15 cellular contexts compared by ENCODE assay signal in the genomic region with DNA sequence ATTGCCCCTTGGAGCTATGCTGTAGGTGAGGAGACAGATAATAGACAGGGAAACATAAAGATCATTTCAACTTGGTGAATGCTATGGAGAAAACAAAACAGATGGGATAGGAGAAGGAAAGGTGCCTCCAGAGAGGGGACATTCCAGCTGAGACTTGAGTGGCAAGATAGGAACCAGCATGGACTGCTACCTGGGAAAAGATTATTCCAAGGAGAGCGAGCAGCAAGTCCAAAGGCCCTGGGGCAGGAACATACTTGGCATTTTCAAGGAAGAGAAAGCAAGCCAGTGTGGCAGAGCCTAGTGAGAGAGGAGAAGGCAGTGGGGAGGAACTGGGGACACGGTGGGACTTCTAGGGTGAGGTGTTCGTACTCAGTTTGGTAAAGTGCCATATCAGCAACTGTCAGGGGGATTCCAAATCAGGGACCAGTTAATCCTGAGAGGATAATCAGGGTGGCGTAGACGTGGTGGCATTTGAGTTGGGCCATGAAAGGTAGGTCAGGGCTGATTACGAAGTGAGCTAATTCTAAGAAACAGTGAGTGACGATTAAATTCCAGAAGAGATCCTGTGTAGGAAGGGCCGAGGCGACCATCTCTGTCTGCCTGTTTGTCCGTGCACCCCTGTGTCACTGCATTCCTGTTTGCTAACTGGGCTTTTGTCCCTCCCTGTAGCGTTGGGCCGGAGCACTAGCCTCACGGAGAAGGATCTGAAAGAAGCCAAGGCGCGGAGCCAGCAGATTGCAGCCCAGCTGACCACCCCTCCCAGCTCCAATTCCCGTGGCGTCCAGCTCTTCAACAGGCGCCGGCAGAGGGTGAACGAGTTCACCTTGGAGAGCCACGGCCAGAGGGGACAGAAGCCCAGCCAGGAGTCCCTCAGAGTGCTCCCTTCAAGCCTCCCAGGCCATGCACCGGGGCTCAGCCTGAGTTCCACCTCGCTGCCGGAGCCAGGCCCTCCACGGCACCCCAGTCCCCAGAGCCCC. TPM values are rescaled to one million over a fixed set of nuclear protein-coding genes. Genes with fewer than 3 reads are reported as not detected.
DNase-seq lines count a peak whose midpoint lies in the region; ATAC-seq, FAIRE-seq and TF ChIP-seq lines count a peak whose summit lies in the region.
"Had no signal": no experiment of that assay in that cellular context is flagged by ENCODE, and none has a peak within 500 bp of the region (broad histone marks: within the 10 kb centered on the region; RNA-seq: fewer than 3 reads in every experiment).

No MANE protein-coding gene starts in this region.

- ATAC-seq in left ventricle myocardium superior (peak; percentile 61), upper lobe of left lung (ENCODE audit: low FRiP score in 2 of 2) (peak; percentile 37 to 59), GM19452 (IDR thresholded peaks at IDR 0.05; ENCODE audit: unreplicated experiment) (no peak), omental fat pad (ENCODE audit: low FRiP score) (no peak)
- ATAC-seq: activated CD8-positive, alpha-beta T cell treated with anti-CD3 and anti-CD28 coated beads for 36 hours; GM12878 had no signal

- no peaks in the 10 kb centered on the region for H4K20me1 ChIP-seq in osteoblast (ENCODE audit: insufficient read depth, low read length)

- TF ChIP-seq POLR2A in upper lobe of left lung (IDR thresholded peaks at IDR 0.05), result no peak

- H3K36me3 ChIP-seq in bronchial epithelial cell (ENCODE audit: control insufficient read depth, insufficient read depth, low read length), result peaks cover 27% of the 10 kb centered on the region
- H3K36me3 ChIP-seq in osteoblast (ENCODE audit: insufficient read depth, low read length), result peaks cover 26% of the 10 kb centered on the region
- peaks cover 0 to 45% (median 33%) of the 10 kb centered on the region in 4 donors for H3K36me3 ChIP-seq in upper lobe of left lung
- peaks cover 7% of the 10 kb centered on the region; the same call in 1 of the 2 replicates for H3K36me3 ChIP-seq in SJCRH30

- DNase-seq in bronchial epithelial cell (ENCODE audit: low read depth) (no peak), left ventricle myocardium superior (peak; percentile 92), osteoblast (ENCODE audit: insufficient read length, low spot score, missing footprints) (peak; percentile 63), upper lobe of left lung (peak in 1 of 2 donors; percentile 66), SJCRH30 (no peak), omental fat pad (ENCODE audit: low spot score) (no peak), NCI-H1930 (lab: John Stamatoyannopoulos, UW) (no peak)
- DNase-seq: activated CD8-positive, alpha-beta T cell treated with anti-CD3 and anti-CD28 coated beads for 36 hours; activated gamma-delta T cell treated with Interleukin-2 at 50 U/mL for 16 hours; MV-4-11; NCI-H2171 treated with DMSO at 0.1 percent for 48 hours had no signal

- peak; percentile 23 for FAIRE-seq in bronchial epithelial cell (lab: Jason Lieb, UNC)
- FAIRE-seq: GM12878 had no signal

- no peak overlapping the region for H3K4me2 ChIP-seq in osteoblast (ENCODE audit: insufficient read depth, low read length)
- H3K4me2 ChIP-seq: hepatocyte had no signal

- TF ChIP-seq CTCF in bronchial epithelial cell (IDR thresholded peaks at IDR 0.05; ENCODE audit: insufficient read depth, low read length, severe bottlenecking) (no peak), osteoblast (IDR thresholded peaks at IDR 0.05; ENCODE audit: extremely low read depth, low read depth, low read length) (no peak), upper lobe of left lung (IDR thresholded peaks at IDR 0.05) (no peak), omental fat pad (IDR thresholded peaks at IDR 0.05) (no peak)

- TF ChIP-seq EP300 in upper lobe of left lung (IDR thresholded peaks at IDR 0.05), result no peak

- H3K27me3 ChIP-seq in bronchial epithelial cell (ENCODE audit: control insufficient read depth, insufficient read depth, low read length), result no peaks in the 10 kb centered on the region
- H3K27me3 ChIP-seq in osteoblast (ENCODE audit: insufficient read depth, low read length), result no peaks in the 10 kb centered on the region
- H3K27me3 ChIP-seq in upper lobe of left lung, result no peaks in the 10 kb centered on the region
- H3K27me3 ChIP-seq in SJCRH30, result no peaks in the 10 kb centered on the region
- H3K27me3 ChIP-seq: hepatocyte had no signal

- intact Hi-C loops in left ventricle myocardium superior (cut with micrococcal nuclease), result no loop called here

- H2AFZ ChIP-seq in osteoblast (ENCODE audit: low read length), result no peak overlapping the region
- H2AFZ ChIP-seq: hepatocyte had no signal

- H3K4me3 ChIP-seq in bronchial epithelial cell (ENCODE audit: low read depth, low read length) (no peak overlapping the region), osteoblast (ENCODE audit: insufficient read depth, low read length) (no peak overlapping the region), upper lobe of left lung (no peak overlapping the region), SJCRH30 (no peak overlapping the region)
- H3K4me3 ChIP-seq: GM12878, hepatocyte had no signal

- peaks cover 12% of the 10 kb centered on the region for H3K79me2 ChIP-seq in osteoblast (ENCODE audit: insufficient read depth, low read length)

- WGBS in upper lobe of left lung, 2 donors, result 70 to 73% methylated on average over 18 to 21 of the region's 25 CpGs

- H3K27ac ChIP-seq in osteoblast (ENCODE audit: low read depth, low read length) (no peak overlapping the region), upper lobe of left lung (peak overlapping the region; percentile 46 to 67 (median 58)), SJCRH30 (no peak overlapping the region)
- H3K27ac ChIP-seq: hepatocyte had no signal

- no peaks in the 10 kb centered on the region for H3K9me3 ChIP-seq in osteoblast (ENCODE audit: low read depth, low read length)
- no peaks in the 10 kb centered on the region for H3K9me3 ChIP-seq in upper lobe of left lung
- H3K9me3 ChIP-seq in SJCRH30 (replicated peaks), result no peaks in the 10 kb centered on the region

- H3K4me1 ChIP-seq in osteoblast (ENCODE audit: insufficient read depth, low read length), result peaks cover 32% of the 10 kb centered on the region
- H3K4me1 ChIP-seq in upper lobe of left lung, result peaks cover 27 to 41% (median 32%) of the 10 kb centered on the region in 4 donors
- peaks cover 57% of the 10 kb centered on the region for H3K4me1 ChIP-seq in SJCRH30

RNA-seq across cellular contexts. Expression of gene SYNPO, which starts 7.1 kb away (rescaled TPM):
- total RNA-seq in bronchial epithelial cell (1.3 and 2.2 TPM in 2 replicates), left ventricle myocardium superior (675 TPM), osteoblast (2.7 and 4.0 TPM in 2 replicates), upper lobe of left lung (100 to 1,000 TPM in 2 of 6 donors, 10 to 100 TPM in 4; 41.9 to 150 (median 84.3) TPM), omental fat pad (10 to 100 TPM; 12.2 to 43.6 (median 26.1) TPM)
- total RNA-seq in SJCRH30 (2014; rRNA removed; shearing (Covaris generic)), result 2.3 and 3.2 TPM in 2 replicates

RNA-seq across cellular contexts. Expression of gene MYOZ3, which starts 13.5 kb away (rescaled TPM):
- total RNA-seq in bronchial epithelial cell (not detected in 2 replicates), left ventricle myocardium superior (3.2 TPM), osteoblast (under 0.01 TPM in 1 of 2 replicates, not detected in the other), upper lobe of left lung (1 to 10 TPM in 2 of 6 donors, under 1 TPM in 3, not detected in 1; 0.61 to 2.8 (median 0.89) TPM), omental fat pad (1 to 10 TPM in 1 of 4 donors, under 1 TPM in 2, not detected in 1; 0.28 to 1.7 (median 0.56) TPM)
- total RNA-seq in SJCRH30 (2014; rRNA removed; shearing (Covaris generic)), result 0.02 TPM in 1 of 2 replicates, not detected in the other
- total RNA-seq: Daoy had no signal

RNA-seq across cellular contexts. Expression of gene RBM22, which starts 53.3 kb away (rescaled TPM):
- total RNA-seq in bronchial epithelial cell, result 13.7 and 16.4 TPM in 2 replicates
- total RNA-seq in left ventricle myocardium superior, result 28.9 TPM
- total RNA-seq in osteoblast, result 27.1 and 29.2 TPM in 2 replicates
- 10 to 100 TPM; 22.6 to 46.7 (median 37.6) TPM for total RNA-seq in upper lobe of left lung
- 50.5 and 55.2 TPM in 2 replicates for total RNA-seq in SJCRH30 (2014; rRNA removed; shearing (Covaris generic))
- total RNA-seq in omental fat pad, result 10 to 100 TPM; 38.3 to 42.0 (median 40.5) TPM

Comparison
In these comparisons a context has a peak if more than half of its experiments do, and no peak if none do; other contexts are left out.
1. DNase-seq: peak in left ventricle myocardium superior (single experiment) and osteoblast (single experiment); none in bronchial epithelial cell (single experiment), SJCRH30 (0 of 2), omental fat pad (single experiment) and NCI-H1930 (0 of 2).
2. ATAC-seq: peak in left ventricle myocardium superior (single experiment) and upper lobe of left lung (2 of 2); none in GM19452 (single experiment) and omental fat pad (single experiment).
3. H3K27ac ChIP-seq: peak in upper lobe of left lung (4 of 4); none in osteoblast (single experiment) and SJCRH30 (single experiment).